In genomic region chr15:60520825-60521368, GRCh38 we compare ENCODE assay signal across 8 cellular contexts. TPM values are rescaled to one million over a fixed set of nuclear protein-coding genes. Genes with fewer than 3 reads are reported as not detected.
DNase-seq lines count a peak whose midpoint lies in the region; ATAC-seq and TF ChIP-seq lines count a peak whose summit lies in the region.

No MANE protein-coding gene starts in this region.

- peak; percentile 81 for DNase-seq in BE2C
- peak; percentile 83 for DNase-seq in NAMALWA (ENCODE audit: low spot score)
- peak; percentile 47 to 79 (median 70) for DNase-seq in T-helper 2 cell
- DNase-seq in amniotic stem cell (lab: John Stamatoyannopoulos, UW) = peak; percentile 54
- DNase-seq in hepatocyte (ENCODE audit: low spot score) = peak; percentile 75
- DNase-seq in stimulated activated CD4-positive, alpha-beta T cell treated with anti-CD3 and anti-CD28 coated beads, Interleukin-12 subunit alpha, Interleukin-12 subunit beta, amount 100 ng/mL, for 4 hours = peak; percentile 74

- H3K27me3 ChIP-seq in BE2C = no peaks in the 10 kb centered on the region
- no peaks in the 10 kb centered on the region for H3K27me3 ChIP-seq in hepatocyte

- H2AFZ ChIP-seq in hepatocyte = no peak overlapping the region

- no peak overlapping the region for H3K4me3 ChIP-seq in BE2C (ENCODE audit: low read depth, low read length)
- no peak overlapping the region for H3K4me3 ChIP-seq in hepatocyte

- H3K27ac ChIP-seq in hepatocyte = no peak overlapping the region

- WGBS in hepatocyte (ENCODE audit: low lambda C conversion rate, missing lambda C conversion rate) = 68% methylated on average over 7 of the region's 8 CpGs

- H3K36me3 ChIP-seq in BE2C (no peaks in the 10 kb centered on the region), hepatocyte (replicated peaks; ENCODE audit: insufficient read depth, low read depth) (no peaks in the 10 kb centered on the region)

- no peaks in the 10 kb centered on the region for H3K79me2 ChIP-seq in hepatocyte

- H3K9me3 ChIP-seq in BE2C = no peaks in the 10 kb centered on the region
- no peaks in the 10 kb centered on the region for H3K9me3 ChIP-seq in hepatocyte (ENCODE audit: low read depth)

- H3K4me2 ChIP-seq in hepatocyte = no peak overlapping the region

- peak; percentile 98 for TF ChIP-seq CTCF in BE2C (IDR thresholded peaks at IDR 0.05; ENCODE audit: low read depth, low read length)
- TF ChIP-seq CTCF in hepatocyte (IDR thresholded peaks at IDR 0.05; ENCODE audit: poor library complexity) = peak; percentile 90

- ATAC-seq in GM19397 (IDR thresholded peaks at IDR 0.05; ENCODE audit: unreplicated experiment) (peak; percentile 57), GM21825 (IDR thresholded peaks at IDR 0.05; ENCODE audit: unreplicated experiment) (no peak)

- no peaks in the 10 kb centered on the region for H4K20me1 ChIP-seq in hepatocyte (ENCODE audit: insufficient read depth, poor library complexity, severe bottlenecking)

- H3K4me1 ChIP-seq in BE2C = peaks cover 4% of the 10 kb centered on the region; the same call in 1 of the 2 replicates
- H3K4me1 ChIP-seq in hepatocyte (ENCODE audit: insufficient read depth) = peaks cover 3% of the 10 kb centered on the region

- H3K9me2 ChIP-seq in hepatocyte (replicated peaks; ENCODE audit: insufficient read depth) = no peaks in the 10 kb centered on the region

RNA-seq across cellular contexts. Expression of gene ICE2, which starts 42.0 kb away (rescaled TPM):
- 48.5 TPM for polyA plus RNA-seq in BE2C (2012; ENCODE audit: insufficient read depth, insufficient read length, low read depth)
- total RNA-seq in hepatocyte = 35.4 and 56.3 TPM in 2 replicates
- 15.8 and 16.5 TPM in 2 replicates for polyA plus RNA-seq in hepatocyte
